Comparison of ENCODE assay signal across 28 cellular contexts in the genomic region with DNA sequence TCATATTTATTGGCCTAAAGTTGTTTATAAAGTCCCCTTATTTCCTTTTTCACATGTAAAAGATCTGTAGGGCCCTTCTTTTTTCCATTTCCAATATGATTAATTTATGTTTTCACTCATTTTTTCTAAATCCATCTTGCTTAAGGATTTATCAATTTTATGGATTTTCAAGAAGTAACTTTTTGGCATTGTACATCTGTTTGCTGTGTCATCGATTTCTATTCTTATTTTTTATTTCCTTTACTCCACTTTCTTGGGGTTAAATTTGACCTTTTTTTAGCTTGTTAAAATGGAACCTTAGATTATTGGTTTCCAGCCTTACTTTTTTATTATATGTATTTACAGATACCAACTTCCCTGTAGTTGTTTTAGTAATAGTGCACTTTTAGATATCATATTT.
"Had no signal": no experiment of that assay in that cellular context is flagged by ENCODE, and none has a peak within 500 bp of the region (broad histone marks: within the 10 kb centered on the region; RNA-seq: fewer than 3 reads in every experiment).

No MANE protein-coding gene starts in this region.

- H3K4me1 ChIP-seq: neural progenitor cell, parathyroid adenoma, psoas muscle, spleen, suprapubic skin, testis, tibial artery, transverse colon, upper lobe of right lung, uterus had no signal

- H3K36me3 ChIP-seq: neural progenitor cell, ovary, spleen, suprapubic skin, tibial artery, transverse colon, upper lobe of right lung, uterus had no signal

- H3K27ac ChIP-seq: neural progenitor cell, ovary, parathyroid adenoma, psoas muscle, skin epidermis, spleen, suprapubic skin, testis, tibial artery, transverse colon, upper lobe of right lung, uterus had no signal

- H3K9me3 ChIP-seq: ovary, psoas muscle, suprapubic skin, testis, tibial artery, transverse colon, upper lobe of right lung, uterus had no signal

- DNase-seq: natural killer cell; occipital lobe; ovary; posterior cingulate gyrus; psoas muscle; right cardiac atrium; spleen; stimulated activated CD4-positive, alpha-beta T cell treated with anti-CD3 and anti-CD28 coated beads, Interleukin-12 subunit alpha, Interleukin-12 subunit beta, amount 100 ng/mL, for 4 hours; stimulated activated CD4-positive, alpha-beta T cell treated with anti-CD3 and anti-CD28 coated beads, Interleukin-1b, Interleukin-23, amount 100 ng/mL, for 48 hours; stimulated activated CD4-positive, alpha-beta T cell treated with anti-CD3 and anti-CD28 coated beads, Interleukin-4, amount 100 ng/mL, for 1 hour; stimulated activated CD4-positive, alpha-beta T cell treated with anti-CD3 and anti-CD28 coated beads, Interleukin-4, amount 100 ng/mL, for 4 hours; stimulated activated CD8-positive, alpha-beta memory T cell treated with anti-CD3 and anti-CD28 coated beads, Interleukin-4, amount 100 ng/mL, for 48 hours; stimulated activated naive CD4-positive, alpha-beta T cell; stimulated activated naive CD8-positive, alpha-beta T cell treated with anti-CD3 and anti-CD28 coated beads, Interleukin-15, amount 100 ng/mL, for 72 hours; stimulated activated naive CD8-positive, alpha-beta T cell treated with anti-CD3 and anti-CD28 coated beads, Interleukin-15, Interleukin-2, amounts not matched to agents 100 U/mL and 50 U/mL, for 24 hours; substantia nigra; testis; tibial artery; transverse colon; upper lobe of right lung; uterus had no signal

- ATAC-seq: natural killer cell; psoas muscle; right cardiac atrium; sciatic nerve; stimulated activated memory B cell treated with anti-CD40 and anti-IgM and Interleukin-4, amounts not matched to agents 10 μg/mL and 1 μg/mL and 100 μg/mL, for 72 hours; stimulated activated naive CD8-positive, alpha-beta T cell treated with anti-CD3 and anti-CD28 coated beads, Interleukin-15, amount 100 ng/mL, for 72 hours; stimulated activated naive CD8-positive, alpha-beta T cell treated with anti-CD3 and anti-CD28 coated beads, Interleukin-15, Interleukin-2, amounts not matched to agents 100 U/mL and 50 U/mL, for 24 hours; upper lobe of right lung had no signal

- H3K79me2 ChIP-seq: parathyroid adenoma had no signal

- H3K27me3 ChIP-seq: neural progenitor cell, ovary, spleen, suprapubic skin, testis, tibial artery, transverse colon, upper lobe of right lung, uterus had no signal

- H3K9ac ChIP-seq: neural progenitor cell, parathyroid adenoma had no signal

- H2AFZ ChIP-seq: neural progenitor cell, parathyroid adenoma had no signal

- H3K4me3 ChIP-seq: neural progenitor cell, ovary, psoas muscle, skin epidermis, smooth muscle cell, spleen, suprapubic skin, testis, tibial artery, transverse colon, upper lobe of right lung, uterus had no signal

- H3K4me2 ChIP-seq: neural progenitor cell, smooth muscle cell had no signal
